ENCODE assay signal across 8 cellular contexts in genomic region chr11:57424802-57425564, GRCh38. TPM values are rescaled to one million over a fixed set of nuclear protein-coding genes. Genes with fewer than 3 reads are reported as not detected.
DNase-seq lines count a peak whose midpoint lies in the region; ATAC-seq and TF ChIP-seq lines count a peak whose summit lies in the region.

No MANE protein-coding gene starts in this region.

- CTCF ChIA-PET in HEK293T (lab: Yijun Ruan, JAX), result no interaction called here

- ATAC-seq in GM23338, result no peak

- H3K79me2 ChIP-seq in GM23338 (replicated peaks; ENCODE audit: insufficient read depth) (0 out of 2 replicates have a peak, but pooled peaks cover 5% of the 10 kb centered on the region), MM.1S (ENCODE audit: low read length) (no peaks in the 10 kb centered on the region)

- POLR2A ChIA-PET in HEK293T (lab: Yijun Ruan, JAX), result no interaction called here

- TF ChIP-seq POLR2A in GM10847 (IDR thresholded peaks at IDR 0.05; ENCODE audit: extremely low read depth, insufficient read length), result peak; percentile 45

- H3K4me2 ChIP-seq in GM23338, result peak overlapping the region; percentile 81; the same call in 1 of the 2 replicates
- peak overlapping the region; percentile 70 for H3K4me2 ChIP-seq in MM.1S (ENCODE audit: low read depth, low read length)

- no peak for DNase-seq in GM23338 (ENCODE audit: low spot score)
- DNase-seq in MM.1S, result peak; percentile 61
- peak; percentile 91 for DNase-seq in activated CD4-positive, alpha-beta T cell treated with anti-CD3 and anti-CD28 coated beads, Interleukin-2, amount 10 ng/mL, durations not matched to agents 24 days and 14 days
- peak; percentile 87 for DNase-seq in coronary artery (ENCODE audit: low spot score)
- peak; percentile 63 for DNase-seq in mucosa of gallbladder (ENCODE audit: low spot score)
- DNase-seq in stimulated activated CD8-positive, alpha-beta memory T cell treated with anti-CD3 and anti-CD28 coated beads, Interleukin-7, amount 100 ng/mL, for 1 hour (ENCODE audit: low read depth in 2 of 2), result peak; percentile 66 to 70
- no peak for DNase-seq in HEK293T (ENCODE audit: extremely low spot score)

- 0 out of 3 replicates have a peak overlapping the region, but pooled peaks have one; percentile 23 for H3K4me3 Mint-ChIP-seq in GM23338
- peak overlapping the region; percentile 96 for H3K4me3 Mint-ChIP-seq in activated CD4-positive, alpha-beta T cell treated with anti-CD3 and anti-CD28 coated beads, Interleukin-2, amount 10 ng/mL, durations not matched to agents 24 days and 14 days

- H3K9me3 Mint-ChIP-seq in GM23338, result no peaks in the 10 kb centered on the region
- no peaks in the 10 kb centered on the region for H3K9me3 Mint-ChIP-seq in activated CD4-positive, alpha-beta T cell treated with anti-CD3 and anti-CD28 coated beads, Interleukin-2, amount 10 ng/mL, durations not matched to agents 24 days and 14 days

- H3K27me3 ChIP-seq in GM23338 (ENCODE audit: insufficient read depth) (peaks cover 13% of the 10 kb centered on the region; the same call in 1 of the 2 replicates), MM.1S (replicated peaks; ENCODE audit: insufficient read depth, low read length) (no peaks in the 10 kb centered on the region)

- H4K20me1 ChIP-seq in GM23338 (replicated peaks; ENCODE audit: insufficient read depth), result no peaks in the 10 kb centered on the region; the same call in none of the 2 replicates
- H4K20me1 ChIP-seq in MM.1S (ENCODE audit: insufficient read depth, low read length), result no peaks in the 10 kb centered on the region

- H3K9ac ChIP-seq in MM.1S (ENCODE audit: low read length), result peak overlapping the region; percentile 21; the same call in 1 of the 2 replicates

- H3K36me3 Mint-ChIP-seq in GM23338 (ENCODE audit: low read depth), result peaks cover 32% of the 10 kb centered on the region
- H3K36me3 Mint-ChIP-seq in activated CD4-positive, alpha-beta T cell treated with anti-CD3 and anti-CD28 coated beads, Interleukin-2, amount 10 ng/mL, durations not matched to agents 24 days and 14 days (ENCODE audit: low read depth), result peaks cover 69% of the 10 kb centered on the region

- TF ChIP-seq CTCF in GM23338 (conservative IDR thresholded peaks at IDR 0.05; ENCODE audit: low read depth in 2 of 2) (no peak), MM.1S (IDR thresholded peaks at IDR 0.05; ENCODE audit: low read length) (no peak), coronary artery (IDR thresholded peaks at IDR 0.05) (no peak)

- H3K9me3 ChIP-seq in MM.1S (replicated peaks; ENCODE audit: insufficient read depth, low read length), result no peaks in the 10 kb centered on the region

- H3K27ac ChIP-seq in GM23338 (ENCODE audit: low read depth) (no peak overlapping the region), MM.1S (ENCODE audit: low read length) (peak overlapping the region; percentile 59; the same call in 1 of the 2 replicates), coronary artery (peak overlapping the region; percentile 91 to 99)

- H3K9me2 ChIP-seq in GM23338 (ENCODE audit: insufficient read depth), result no peaks in the 10 kb centered on the region
- no peaks in the 10 kb centered on the region for H3K9me2 ChIP-seq in MM.1S (replicated peaks; ENCODE audit: insufficient read depth, low read length)

- H2AFZ ChIP-seq in GM23338, result no peak overlapping the region
- peak overlapping the region; percentile 80 for H2AFZ ChIP-seq in MM.1S (ENCODE audit: low read length)

- no peak overlapping the region for H3K27ac Mint-ChIP-seq in GM23338
- H3K27ac Mint-ChIP-seq in activated CD4-positive, alpha-beta T cell treated with anti-CD3 and anti-CD28 coated beads, Interleukin-2, amount 10 ng/mL, durations not matched to agents 24 days and 14 days, result peak overlapping the region; percentile 95

- H3K36me3 ChIP-seq in GM23338 (ENCODE audit: insufficient read depth), result no peaks in the 10 kb centered on the region; the same call in 1 of the 2 replicates
- H3K36me3 ChIP-seq in MM.1S (replicated peaks; ENCODE audit: insufficient read depth, low read length), result no peaks in the 10 kb centered on the region

- H3K4me1 Mint-ChIP-seq in GM23338, result peaks cover 21% of the 10 kb centered on the region
- H3K4me1 Mint-ChIP-seq in activated CD4-positive, alpha-beta T cell treated with anti-CD3 and anti-CD28 coated beads, Interleukin-2, amount 10 ng/mL, durations not matched to agents 24 days and 14 days, result peaks cover 50% of the 10 kb centered on the region

- H3K4me3 ChIP-seq in GM23338, result no peak overlapping the region
- peak overlapping the region; percentile 14; the same call in 1 of the 2 replicates for H3K4me3 ChIP-seq in MM.1S (ENCODE audit: low read length)
- H3K4me3 ChIP-seq in coronary artery, result peak overlapping the region; percentile 80

- intact Hi-C loops in activated CD4-positive, alpha-beta T cell treated with anti-CD3 and anti-CD28 coated beads, Interleukin-2, amount 10 ng/mL, durations not matched to agents 24 days and 14 days (cut with micrococcal nuclease), result loop anchor here (1.0 to 10.0 kb wide), 7 partner anchors 19 to 1100 kb away; partner anchors contain the start of genes SSRP1, TIMM10 and UBE2L6

- H3K4me1 ChIP-seq in GM23338 (ENCODE audit: insufficient read depth), result peaks cover 15% of the 10 kb centered on the region
- H3K4me1 ChIP-seq in MM.1S (ENCODE audit: low read length), result peaks cover 23% of the 10 kb centered on the region

- H3K27me3 Mint-ChIP-seq in GM23338 (ENCODE audit: insufficient read depth, low read depth, poor library complexity), result peaks cover 21% of the 10 kb centered on the region
- peaks cover 9% of the 10 kb centered on the region for H3K27me3 Mint-ChIP-seq in activated CD4-positive, alpha-beta T cell treated with anti-CD3 and anti-CD28 coated beads, Interleukin-2, amount 10 ng/mL, durations not matched to agents 24 days and 14 days

- no peaks in the 10 kb centered on the region; the same call in 1 of the 2 replicates for H3F3A ChIP-seq in GM23338 (replicated peaks; ENCODE audit: low read depth)
- H3F3A ChIP-seq in MM.1S (ENCODE audit: insufficient read depth, low read length), result peaks cover 8% of the 10 kb centered on the region

TF ChIP-seq in GM23338, 12 proteins besides CTCF, POLR2A, EP300 and RAD21 (continues in another document):
- TF ChIP-seq NANOG (IDR thresholded peaks at IDR 0.05; ENCODE audit: borderline replicate concordance), result no peak

TF ChIP-seq in HEK293T, 16 proteins besides CTCF, POLR2A, EP300 and RAD21:
- no peak for TF ChIP-seq FOXM1 (IDR thresholded peaks at IDR 0.05; ENCODE audit: borderline replicate concordance)
- no peak for TF ChIP-seq ZNF384 (IDR thresholded peaks at IDR 0.05)
- no peak for TF ChIP-seq TARDBP (IDR thresholded peaks at IDR 0.05)
- TF ChIP-seq SUZ12 (IDR thresholded peaks at IDR 0.05), result no peak
- no peak for TF ChIP-seq ELF4 (IDR thresholded peaks at IDR 0.05)
- no peak for TF ChIP-seq PKNOX1 (IDR thresholded peaks at IDR 0.05)
- no peak for TF ChIP-seq HDGF (IDR thresholded peaks at IDR 0.05; ENCODE audit: borderline replicate concordance)
- no peak for TF ChIP-seq NFRKB (IDR thresholded peaks at IDR 0.05)
- no peak for TF ChIP-seq ARNT (IDR thresholded peaks at IDR 0.05)
- no peak for TF ChIP-seq LEF1 (IDR thresholded peaks at IDR 0.05; ENCODE audit: borderline replicate concordance)
- TF ChIP-seq BHLHE40 (IDR thresholded peaks at IDR 0.05; ENCODE audit: borderline replicate concordance), result no peak
- TF ChIP-seq FOXK2 (IDR thresholded peaks at IDR 0.05), result no peak
- no peak for TF ChIP-seq FOXA1 (IDR thresholded peaks at IDR 0.05)
- no peak for TF ChIP-seq CTBP1 (IDR thresholded peaks at IDR 0.05; ENCODE audit: borderline replicate concordance)
- no peak for TF ChIP-seq SP1 (IDR thresholded peaks at IDR 0.05)
- TF ChIP-seq L3MBTL2 (conservative IDR thresholded peaks at IDR 0.05), result no peak

RNA-seq across cellular contexts. Expression of gene SLC43A3, which starts 1.9 kb away (rescaled TPM):
- 23.7 and 24.8 TPM in 2 replicates for total RNA-seq in GM23338 (2014; rRNA removed; shearing (Covaris generic))
- 11.5 and 14.3 TPM in 2 replicates for polyA plus RNA-seq in GM23338 (2016; fragmentation: Nextera tagmentation; extraction: Ambion mirVana)
- total RNA-seq in activated CD4-positive, alpha-beta T cell treated with anti-CD3 and anti-CD28 coated beads, Interleukin-2, amount 10 ng/mL, durations not matched to agents 24 days and 14 days, result 255 and 261 TPM in 2 replicates
- total RNA-seq in mucosa of gallbladder, result 39.5 TPM

RNA-seq across cellular contexts. Expression of gene PRG2, which starts 34.5 kb away (rescaled TPM):
- not detected in 2 replicates for total RNA-seq in GM23338 (2014; rRNA removed; shearing (Covaris generic))
- not detected in 2 replicates for polyA plus RNA-seq in GM23338 (2016; fragmentation: Nextera tagmentation; extraction: Ambion mirVana)
- 0.35 and 0.38 TPM in 2 replicates for total RNA-seq in activated CD4-positive, alpha-beta T cell treated with anti-CD3 and anti-CD28 coated beads, Interleukin-2, amount 10 ng/mL, durations not matched to agents 24 days and 14 days
- total RNA-seq in mucosa of gallbladder, result 0.26 TPM

RNA-seq across cellular contexts. Expression of gene RTN4RL2, which starts 35.3 kb away (rescaled TPM):
- 15.9 and 16.1 TPM in 2 replicates for total RNA-seq in GM23338 (2014; rRNA removed; shearing (Covaris generic))
- polyA plus RNA-seq in GM23338 (2016; fragmentation: Nextera tagmentation; extraction: Ambion mirVana), result 13.1 and 13.9 TPM in 2 replicates
- 0.23 and 0.26 TPM in 2 replicates for total RNA-seq in activated CD4-positive, alpha-beta T cell treated with anti-CD3 and anti-CD28 coated beads, Interleukin-2, amount 10 ng/mL, durations not matched to agents 24 days and 14 days
- total RNA-seq in mucosa of gallbladder, result 19.2 TPM

RNA-seq across cellular contexts. Expression of gene PRG3, which starts 44.0 kb away (rescaled TPM):
- total RNA-seq in GM23338 (2014; rRNA removed; shearing (Covaris generic)), result not detected in 2 replicates
- not detected in 2 replicates for polyA plus RNA-seq in GM23338 (2016; fragmentation: Nextera tagmentation; extraction: Ambion mirVana)
- total RNA-seq in activated CD4-positive, alpha-beta T cell treated with anti-CD3 and anti-CD28 coated beads, Interleukin-2, amount 10 ng/mL, durations not matched to agents 24 days and 14 days, result not detected in 2 replicates
- not detected for total RNA-seq in mucosa of gallbladder

Comparison
In these comparisons a context has a peak if more than half of its experiments do, and no peak if none do; other contexts are left out.
1. DNase-seq: peak in MM.1S (single experiment), activated CD4-positive, alpha-beta T cell treated with anti-CD3 and anti-CD28 coated beads, Interleukin-2, amount 10 ng/mL, durations not matched to agents 24 days and 14 days (single experiment), coronary artery (single experiment), mucosa of gallbladder (single experiment) and stimulated activated CD8-positive, alpha-beta memory T cell treated with anti-CD3 and anti-CD28 coated beads, Interleukin-7, amount 100 ng/mL, for 1 hour (2 of 2); none in GM23338 (single experiment) and HEK293T (single experiment).
2. RNA of gene RTN4RL2, which starts 35.3 kb away (total RNA-seq): 19.2 TPM in mucosa of gallbladder (single experiment) and 15.9 to 16.1 TPM in GM23338; 0.23 to 0.26 TPM in activated CD4-positive, alpha-beta T cell treated with anti-CD3 and anti-CD28 coated beads, Interleukin-2, amount 10 ng/mL, durations not matched to agents 24 days and 14 days; every median in the first group is over 10 times any median in the second.